14 cellular contexts compared by ENCODE assay signal in genomic region chr11:995058-995751, GRCh38. TPM values are rescaled to one million over a fixed set of nuclear protein-coding genes. Genes with fewer than 3 reads are reported as not detected.
DNase-seq lines count a peak whose midpoint lies in the region; ATAC-seq and TF ChIP-seq lines count a peak whose summit lies in the region.
"Had no signal": no experiment of that assay in that cellular context is flagged by ENCODE, and none has a peak within 500 bp of the region (broad histone marks: within the 10 kb centered on the region; RNA-seq: fewer than 3 reads in every experiment).

No MANE protein-coding gene starts in this region.

- H3F3A ChIP-seq in neural progenitor cell (ENCODE audit: low read depth) = no peaks in the 10 kb centered on the region

- no peak for TF ChIP-seq CTCF in neural progenitor cell (IDR thresholded peaks at IDR 0.05)

- H3K4me3 Mint-ChIP-seq in T-helper 2 cell treated with Interferon-gamma antibody and Interleukin-4, amounts not matched to agents 5 μg/mL and 100 μg/mL, for 36 hours = no peak overlapping the region
- no peak overlapping the region for H3K4me3 Mint-ChIP-seq in neural progenitor cell

- no peak overlapping the region for H3K4me3 ChIP-seq in neural progenitor cell
- H3K4me3 ChIP-seq: upper lobe of left lung had no signal

- peak overlapping the region; percentile 9 for H3K27ac Mint-ChIP-seq in T-helper 2 cell treated with Interferon-gamma antibody and Interleukin-4, amounts not matched to agents 5 μg/mL and 100 μg/mL, for 36 hours
- H3K27ac Mint-ChIP-seq in neural progenitor cell = peak overlapping the region; percentile 86

- H3K36me3 Mint-ChIP-seq in T-helper 2 cell treated with Interferon-gamma antibody and Interleukin-4, amounts not matched to agents 5 μg/mL and 100 μg/mL, for 36 hours (ENCODE audit: low read depth) = peaks cover 11% of the 10 kb centered on the region
- H3K36me3 Mint-ChIP-seq in neural progenitor cell = peaks cover 12% of the 10 kb centered on the region

- no peak for DNase-seq in T-helper 2 cell treated with Interferon-gamma antibody and Interleukin-4, amounts not matched to agents 5 μg/mL and 100 μg/mL, for 36 hours (ENCODE audit: low spot score)
- DNase-seq in T-helper 2 cell = no peak
- peak; percentile 7 for DNase-seq in HT-29 (ENCODE audit: low spot score)
- DNase-seq in neural progenitor cell (ENCODE audit: low spot score) = no peak
- DNase-seq in stimulated activated CD4-positive, alpha-beta T cell treated with anti-CD3 and anti-CD28 coated beads, Interleukin-1b, Interleukin-23, amount 100 ng/mL, for 48 hours = no peak
- DNase-seq: activated CD8-positive, alpha-beta memory T cell treated with anti-CD3 and anti-CD28 coated beads for 24 hours; aorta; left cardiac atrium; NCI-H2081 treated with DMSO at 0.1 percent for 48 hours had no signal

- peaks cover 5% of the 10 kb centered on the region for H3K4me1 Mint-ChIP-seq in T-helper 2 cell treated with Interferon-gamma antibody and Interleukin-4, amounts not matched to agents 5 μg/mL and 100 μg/mL, for 36 hours (ENCODE audit: low read depth)
- peaks cover 12% of the 10 kb centered on the region for H3K4me1 Mint-ChIP-seq in neural progenitor cell

- H3K27me3 Mint-ChIP-seq in T-helper 2 cell treated with Interferon-gamma antibody and Interleukin-4, amounts not matched to agents 5 μg/mL and 100 μg/mL, for 36 hours (ENCODE audit: low read depth) = no peaks in the 10 kb centered on the region
- peaks cover 9% of the 10 kb centered on the region for H3K27me3 Mint-ChIP-seq in neural progenitor cell (ENCODE audit: insufficient read depth, low read depth)

- H3K27ac ChIP-seq in angular gyrus (ENCODE audit: low read depth, low read length) (peak overlapping the region; percentile 13), neural progenitor cell (peak overlapping the region; percentile 1)

- no peaks in the 10 kb centered on the region for H3K27me3 ChIP-seq in neural progenitor cell
- H3K27me3 ChIP-seq: upper lobe of left lung had no signal

- H3K4me1 ChIP-seq in neural progenitor cell = no peaks in the 10 kb centered on the region
- H3K4me1 ChIP-seq: upper lobe of left lung had no signal

- peaks cover 9% of the 10 kb centered on the region for H4K20me1 ChIP-seq in neural progenitor cell (ENCODE audit: low read depth)

- no peak for ATAC-seq in HG03159 (IDR thresholded peaks at IDR 0.05; ENCODE audit: unreplicated experiment)
- no peak for ATAC-seq in HG02571 (IDR thresholded peaks at IDR 0.05; ENCODE audit: unreplicated experiment)

- H3K9ac ChIP-seq in neural progenitor cell = no peak overlapping the region

- H3K36me3 ChIP-seq in neural progenitor cell = no peaks in the 10 kb centered on the region

- H3K9me3 Mint-ChIP-seq in T-helper 2 cell treated with Interferon-gamma antibody and Interleukin-4, amounts not matched to agents 5 μg/mL and 100 μg/mL, for 36 hours = no peaks in the 10 kb centered on the region
- H3K9me3 Mint-ChIP-seq in neural progenitor cell = no peaks in the 10 kb centered on the region

- H3K4me2 ChIP-seq in neural progenitor cell = no peak overlapping the region

- H3K9me3 ChIP-seq in neural progenitor cell (ENCODE audit: low read depth) = no peaks in the 10 kb centered on the region
- H3K9me3 ChIP-seq: upper lobe of left lung had no signal

- H2AFZ ChIP-seq in neural progenitor cell (replicated peaks) = no peak overlapping the region

- no peaks in the 10 kb centered on the region for H3K79me2 ChIP-seq in neural progenitor cell (ENCODE audit: low read depth)

RNA-seq across cellular contexts. Expression of gene MUC6, which starts 41.3 kb away (rescaled TPM):
- total RNA-seq in HT-29 (2014; rRNA removed; shearing (Covaris generic)) = 0.08 and 0.31 TPM in 2 replicates
- total RNA-seq in neural progenitor cell (ENCODE audit: low replicate concordance) = not detected in 2 replicates
- total RNA-seq: aorta, Daoy, left cardiac atrium had no signal
